20 cellular contexts compared by ENCODE assay signal in the genomic region with DNA sequence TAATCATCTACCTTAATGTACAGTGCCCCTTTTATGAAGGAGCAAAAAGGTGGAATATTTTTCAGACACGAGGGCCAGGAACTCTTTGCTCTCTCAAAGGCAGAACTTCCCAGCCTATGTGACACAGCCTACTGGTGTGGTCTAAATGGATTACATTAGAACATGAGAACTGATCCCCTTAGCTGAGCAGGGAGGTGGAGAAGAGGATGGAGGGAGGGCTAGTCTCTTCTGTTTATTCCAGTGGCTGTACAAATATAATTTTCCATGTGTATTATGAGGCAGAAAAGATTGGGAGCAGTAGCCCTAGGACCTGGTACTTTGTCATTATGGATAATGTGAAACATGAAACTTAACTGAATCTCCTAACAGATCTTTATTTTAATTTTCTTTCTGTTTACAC.
A peak's percentile ranks its signal among the peaks of the same experiment; 100 is the strongest.
DNase-seq lines count a peak whose midpoint lies in the region; ATAC-seq and TF ChIP-seq lines count a peak whose summit lies in the region.
"Had no signal": no experiment of that assay in that cellular context is flagged by ENCODE, and none has a peak within 500 bp of the region (broad histone marks: within the 10 kb centered on the region; RNA-seq: fewer than 3 reads in every experiment).

No MANE protein-coding gene starts in this region.

- DNase-seq in MCF 10A (ENCODE audit: unreplicated experiment), result no peak
- DNase-seq in mammary epithelial cell, result no peak
- peak; percentile 87 for DNase-seq in NCI-H526 treated with DMSO at 0.1 percent for 48 hours (lab: John Stamatoyannopoulos, UW)
- no peak for DNase-seq in body of pancreas
- DNase-seq in activated CD4-positive, alpha-beta T cell treated with anti-CD3 and anti-CD28 coated beads, Interleukin-2, amount 50 U/mL, for 1 hour, result no peak
- DNase-seq in epidermal melanocyte (ENCODE audit: insufficient read length, low spot score), result no peak
- DNase-seq in NCI-H2171 (lab: John Stamatoyannopoulos, UW), result no peak
- DNase-seq: activated CD4-positive, alpha-beta T cell treated with anti-CD3 and anti-CD28 coated beads, Interleukin-2, amount 50 U/mL, for 4 hours; activated T-cell treated with anti-CD3 and anti-CD28 coated beads, Interleukin-2, amount 50 U/mL, for 24 hours; effector CD4-positive, alpha-beta T cell; GDM1; hypothalamus; Kasumi-1; mucosa of descending colon; NCI-H187 treated with DMSO at 0.1 percent for 48 hours; ovary; upper lobe of left lung had no signal

- H3K36me3 Mint-ChIP-seq in MCF 10A (ENCODE audit: insufficient read depth, unreplicated experiment), result peaks cover 38% of the 10 kb centered on the region

- H3K9me3 ChIP-seq in mammary epithelial cell (replicated peaks; ENCODE audit: insufficient read depth, low read length), result no peaks in the 10 kb centered on the region
- no peaks in the 10 kb centered on the region for H3K9me3 ChIP-seq in body of pancreas
- H3K9me3 ChIP-seq: mucosa of descending colon, ovary, upper lobe of left lung had no signal

- WGBS in mammary epithelial cell (ENCODE audit: low coverage, missing lambda C conversion rate), result 100% methylated on average over 1 of the region's 1 CpG
- WGBS in body of pancreas, 2 donors, result 43 to 45% methylated on average over 1 of the region's 1 CpG

- in situ Hi-C loops in mammary epithelial cell (cut with MboI; ENCODE audit: low sequenced_read_pairs in 2 of 2), result no loop called here

- BruUV-seq in MCF 10A (replicated peaks; lab: Mats Ljungman, UMichigan), result no TSS peak
- no TSS peak for BruUV-seq in mammary epithelial cell (replicated peaks; lab: Mats Ljungman, UMichigan)

- no peaks in the 10 kb centered on the region for H3K9me3 Mint-ChIP-seq in MCF 10A (ENCODE audit: unreplicated experiment)
- H3K9me3 Mint-ChIP-seq: activated T-cell treated with anti-CD3 and anti-CD28 coated beads, Interleukin-2, amount 50 U/mL, for 24 hours had no signal

- TF ChIP-seq CTCF in MCF 10A (IDR thresholded peaks at IDR 0.05; ENCODE audit: unreplicated experiment) (no peak), mammary epithelial cell (conservative IDR thresholded peaks at IDR 0.05 in 1 of 2, IDR thresholded peaks at IDR 0.05 in 1 of 2; ENCODE audit: extremely low read depth in 1 of 2, insufficient read depth in 1 of 2, low read depth in 1 of 2, low read length in 2 of 2) (no peak), body of pancreas (IDR thresholded peaks at IDR 0.05) (no peak)

- ATAC-seq in body of pancreas (no peak), GM21723 (IDR thresholded peaks at IDR 0.05; ENCODE audit: unreplicated experiment) (no peak)
- ATAC-seq: mucosa of descending colon had no signal

- H3K27me3 ChIP-seq in mammary epithelial cell (ENCODE audit: insufficient read depth, low read length) (no peaks in the 10 kb centered on the region), body of pancreas (no peaks in the 10 kb centered on the region)
- H3K27me3 ChIP-seq: cardiac muscle cell, ovary, upper lobe of left lung had no signal

- H2AFZ ChIP-seq in mammary epithelial cell (ENCODE audit: low read depth, low read length), result no peak overlapping the region

- H3K27ac ChIP-seq in mammary epithelial cell (ENCODE audit: insufficient read depth, low read depth, low read length) (no peak overlapping the region), body of pancreas (peak overlapping the region in 3 of 4 donors; percentile 7 to 60 (median 22))
- H3K27ac ChIP-seq: cardiac muscle cell, ovary, upper lobe of left lung had no signal

- H3K36me3 ChIP-seq in mammary epithelial cell (ENCODE audit: insufficient read depth, low read length) (peaks cover 5% of the 10 kb centered on the region), body of pancreas (replicated peaks in 1 of 2; ENCODE audit: insufficient read depth in 1 of 2, low read depth in 2 of 2) (no peaks in the 10 kb centered on the region)
- H3K36me3 ChIP-seq: cardiac muscle cell, ovary, upper lobe of left lung had no signal

- POLR2A ChIA-PET in MCF 10A (lab: Yijun Ruan, JAX), result no interaction called here

- intact Hi-C loops in MCF 10A (cut with micrococcal nuclease), result no loop called here
- intact Hi-C loops in mammary epithelial cell (cut with micrococcal nuclease), result no loop called here
- intact Hi-C loops in body of pancreas (cut with DNase I), result no loop called here

- H4K20me1 ChIP-seq in mammary epithelial cell (ENCODE audit: insufficient read depth, low read length), result no peaks in the 10 kb centered on the region

- no peak for TF ChIP-seq POLR2A in body of pancreas (IDR thresholded peaks at IDR 0.05)

- peaks cover 42% of the 10 kb centered on the region for H3K4me1 Mint-ChIP-seq in MCF 10A (ENCODE audit: insufficient read depth, unreplicated experiment)

- H3K9ac ChIP-seq in mammary epithelial cell (ENCODE audit: insufficient read depth, low read length), result no peak overlapping the region

- H3K4me1 ChIP-seq in mammary epithelial cell (ENCODE audit: insufficient read depth, low read length) (peaks cover 16% of the 10 kb centered on the region), body of pancreas (peaks cover 61% of the 10 kb centered on the region)

- H3K4me3 Mint-ChIP-seq in MCF 10A (ENCODE audit: unreplicated experiment), result no peak overlapping the region
- H3K4me3 Mint-ChIP-seq: activated T-cell treated with anti-CD3 and anti-CD28 coated beads, Interleukin-2, amount 50 U/mL, for 24 hours had no signal

- H3K27me3 Mint-ChIP-seq in MCF 10A (ENCODE audit: insufficient read depth, unreplicated experiment), result no peaks in the 10 kb centered on the region
- H3K27me3 Mint-ChIP-seq: activated T-cell treated with anti-CD3 and anti-CD28 coated beads, Interleukin-2, amount 50 U/mL, for 24 hours had no signal

- CTCF ChIA-PET in MCF 10A (lab: Yijun Ruan, JAX) (no interaction called here), mammary epithelial cell (lab: Charles Lee; ENCODE audit: low non-redundant PET) (no interaction called here)

- H3K27ac Mint-ChIP-seq in MCF 10A (ENCODE audit: low read depth, unreplicated experiment), result peak overlapping the region; percentile 83
- H3K27ac Mint-ChIP-seq: activated T-cell treated with anti-CD3 and anti-CD28 coated beads, Interleukin-2, amount 50 U/mL, for 24 hours had no signal

- H3K4me2 ChIP-seq in mammary epithelial cell (ENCODE audit: insufficient read depth, low read depth, low read length), result no peak overlapping the region

- dilution Hi-C loops in mammary epithelial cell (cut with HindIII; ENCODE audit: low sequenced_read_pairs), result no loop called here

- peaks cover 88% of the 10 kb centered on the region for H3K79me2 ChIP-seq in mammary epithelial cell (ENCODE audit: insufficient read depth, low read length)

- H3K4me3 ChIP-seq in mammary epithelial cell (replicated peaks in 1 of 3; ENCODE audit: insufficient read depth in 1 of 3, low read depth in 2 of 3, low read length in 3 of 3) (no peak overlapping the region), body of pancreas (no peak overlapping the region)
- H3K4me3 ChIP-seq: cardiac muscle cell, mucosa of descending colon, ovary, skin epidermis, upper lobe of left lung had no signal
